ENCODE assay signal across 20 cellular contexts in the genomic region with DNA sequence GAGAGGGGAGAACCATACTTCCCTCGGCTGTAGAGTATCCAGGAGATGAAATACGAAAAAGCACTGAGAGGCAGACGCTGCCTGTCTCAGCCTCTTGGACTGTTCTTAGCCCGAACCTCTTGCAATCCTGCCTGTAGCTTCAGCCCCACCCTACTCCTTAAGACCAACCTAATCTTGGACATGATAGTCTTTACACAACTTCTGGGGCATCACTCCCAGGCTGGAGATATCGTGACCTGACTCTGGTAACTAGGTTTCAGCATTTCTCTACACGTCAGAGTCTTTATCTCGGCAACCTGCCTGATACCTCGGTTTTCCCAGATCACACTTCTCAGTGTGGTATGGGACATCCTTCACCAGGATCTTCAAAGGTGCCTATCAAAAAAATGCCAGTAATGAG.
A peak's percentile ranks its signal among the peaks of the same experiment; 100 is the strongest.
DNase-seq lines count a peak whose midpoint lies in the region; ATAC-seq lines count a peak whose summit lies in the region.
"Had no signal": no experiment of that assay in that cellular context is flagged by ENCODE, and none has a peak within 500 bp of the region (broad histone marks: within the 10 kb centered on the region; RNA-seq: fewer than 3 reads in every experiment).

No MANE protein-coding gene starts in this region.

- peaks cover 6% of the 10 kb centered on the region for H3K27me3 Mint-ChIP-seq in CD4-positive, CD25-positive, alpha-beta regulatory T cell
- no peaks in the 10 kb centered on the region for H3K27me3 Mint-ChIP-seq in central memory CD8-positive, alpha-beta T cell
- no peaks in the 10 kb centered on the region for H3K27me3 Mint-ChIP-seq in naive thymus-derived CD4-positive, alpha-beta T cell

- H3K79me1 ChIP-seq in trophoblast cell (ENCODE audit: low read length), result no peaks in the 10 kb centered on the region

- no peak overlapping the region for H2BK12ac ChIP-seq in trophoblast cell (ENCODE audit: low read length)

- H3K27ac ChIP-seq in BLaER1, result 0 out of 2 replicates have a peak overlapping the region, but pooled peaks have one; percentile 1
- no peak overlapping the region for H3K27ac ChIP-seq in CD4-positive, CD25-positive, alpha-beta regulatory T cell (ENCODE audit: insufficient read depth, low read length, poor library complexity, severe bottlenecking)
- no peak overlapping the region for H3K27ac ChIP-seq in naive thymus-derived CD4-positive, alpha-beta T cell (ENCODE audit: low read depth, low read length)
- H3K27ac ChIP-seq in trophoblast cell (ENCODE audit: low read depth, low read length), result no peak overlapping the region

- no peaks in the 10 kb centered on the region for H3K27me3 ChIP-seq in BLaER1
- no peaks in the 10 kb centered on the region for H3K27me3 ChIP-seq in CD4-positive, CD25-positive, alpha-beta regulatory T cell (ENCODE audit: control insufficient read depth, insufficient read depth, low read length)
- no peaks in the 10 kb centered on the region for H3K27me3 ChIP-seq in naive thymus-derived CD4-positive, alpha-beta T cell (ENCODE audit: control insufficient read depth in 2 of 2, insufficient read depth in 2 of 2, low read length in 2 of 2)
- no peaks in the 10 kb centered on the region for H3K27me3 ChIP-seq in trophoblast cell (ENCODE audit: insufficient read depth, low read length)

- no peaks in the 10 kb centered on the region for H4K20me1 ChIP-seq in BLaER1

- H3K9me3 ChIP-seq in BLaER1, result peaks cover 50% of the 10 kb centered on the region
- H3K9me3 ChIP-seq in CD4-positive, CD25-positive, alpha-beta regulatory T cell (ENCODE audit: control insufficient read depth in 2 of 2, low read length in 2 of 2), result no peaks in the 10 kb centered on the region
- no peaks in the 10 kb centered on the region for H3K9me3 ChIP-seq in naive thymus-derived CD4-positive, alpha-beta T cell (ENCODE audit: control insufficient read depth in 2 of 3, low read length in 3 of 3)
- no peaks in the 10 kb centered on the region for H3K9me3 ChIP-seq in trophoblast cell (ENCODE audit: insufficient read depth, low read depth, low read length)

- H3K36me3 ChIP-seq in BLaER1 (peaks cover 7% of the 10 kb centered on the region; the same call in 1 of the 2 replicates), trophoblast cell (ENCODE audit: control insufficient read depth in 1 of 2, insufficient read depth in 2 of 2, low read length in 2 of 2) (no peaks in the 10 kb centered on the region)
- H3K36me3 ChIP-seq in CD4-positive, CD25-positive, alpha-beta regulatory T cell (ENCODE audit: control insufficient read depth, insufficient read depth, low read length), result no peaks in the 10 kb centered on the region
- no peaks in the 10 kb centered on the region for H3K36me3 ChIP-seq in naive thymus-derived CD4-positive, alpha-beta T cell (ENCODE audit: control insufficient read depth in 2 of 3, insufficient read depth in 3 of 3, low read length in 3 of 3)

- H3K79me2 ChIP-seq in trophoblast cell (ENCODE audit: control insufficient read depth, insufficient read depth, low read length, poor library complexity), result no peaks in the 10 kb centered on the region

- H3K9me3 Mint-ChIP-seq in CD4-positive, CD25-positive, alpha-beta regulatory T cell, result peaks cover 0 to 6% (median 0%) of the 10 kb centered on the region in 7 donors
- no peaks in the 10 kb centered on the region for H3K9me3 Mint-ChIP-seq in central memory CD8-positive, alpha-beta T cell
- peaks cover 0 to 11% (median 3%) of the 10 kb centered on the region in 11 donors for H3K9me3 Mint-ChIP-seq in naive thymus-derived CD4-positive, alpha-beta T cell
- H3K9me3 Mint-ChIP-seq: GM23338 had no signal

- no peak overlapping the region for H3K4me3 ChIP-seq in BLaER1
- H3K4me3 ChIP-seq in CD4-positive, CD25-positive, alpha-beta regulatory T cell (ENCODE audit: low read depth, low read length), result no peak overlapping the region
- no peak overlapping the region for H3K4me3 ChIP-seq in naive thymus-derived CD4-positive, alpha-beta T cell (ENCODE audit: low read length)
- no peak overlapping the region for H3K4me3 ChIP-seq in trophoblast cell (ENCODE audit: low read depth, low read length)
- H3K4me3 ChIP-seq: GM23338 had no signal

- no peak overlapping the region for H4K12ac ChIP-seq in trophoblast cell (ENCODE audit: low read depth, low read length)

- no CpG with 5 or more reads among the region's 8 CpGs for WGBS in trophoblast cell (ENCODE audit: extremely low coverage, insufficient coverage, insufficient read length)

- H3K4me1 Mint-ChIP-seq in CD4-positive, CD25-positive, alpha-beta regulatory T cell, result peaks cover 6 to 30% (median 19%) of the 10 kb centered on the region in 4 donors
- H3K4me1 Mint-ChIP-seq in central memory CD8-positive, alpha-beta T cell, result peaks cover 26% of the 10 kb centered on the region
- peaks cover 20 to 47% (median 38%) of the 10 kb centered on the region in 7 donors for H3K4me1 Mint-ChIP-seq in naive thymus-derived CD4-positive, alpha-beta T cell

- no peak overlapping the region for H2BK5ac ChIP-seq in trophoblast cell (ENCODE audit: low read depth, low read length, poor library complexity)

- H3K4me1 ChIP-seq in BLaER1 (peaks cover 65% of the 10 kb centered on the region), trophoblast cell (ENCODE audit: control insufficient read depth in 1 of 2, insufficient read depth in 2 of 2, low read length in 2 of 2) (no peaks in the 10 kb centered on the region)
- peaks cover 15% of the 10 kb centered on the region for H3K4me1 ChIP-seq in CD4-positive, CD25-positive, alpha-beta regulatory T cell (ENCODE audit: control insufficient read depth, insufficient read depth, low read length, poor library complexity, severe bottlenecking)
- H3K4me1 ChIP-seq in naive thymus-derived CD4-positive, alpha-beta T cell (ENCODE audit: control insufficient read depth in 2 of 2, insufficient read depth in 2 of 2, low read length in 2 of 2), result peaks cover 19 to 29% of the 10 kb centered on the region in 2 donors

- ATAC-seq in CD4-positive, CD25-positive, alpha-beta regulatory T cell (ENCODE audit: low read depth in 2 of 2), result no peak
- no peak for ATAC-seq in central memory CD8-positive, alpha-beta T cell (replicated peaks; ENCODE audit: extremely low read depth, poor library complexity, severe bottlenecking)
- ATAC-seq in naive thymus-derived CD4-positive, alpha-beta T cell, result no peak
- no peak for ATAC-seq in HG02759 (IDR thresholded peaks at IDR 0.05; ENCODE audit: unreplicated experiment)
- ATAC-seq: GM23338, HCT116, PC-3 had no signal

- no peak overlapping the region for H3K4me3 Mint-ChIP-seq in CD4-positive, CD25-positive, alpha-beta regulatory T cell
- no peak overlapping the region for H3K4me3 Mint-ChIP-seq in central memory CD8-positive, alpha-beta T cell
- peak overlapping the region in 8 of 10 donors; percentile 14 to 80 (median 38) for H3K4me3 Mint-ChIP-seq in naive thymus-derived CD4-positive, alpha-beta T cell
- H3K4me3 Mint-ChIP-seq: GM23338 had no signal

- H2BK120ac ChIP-seq in trophoblast cell (ENCODE audit: insufficient read depth, low read length, poor library complexity), result no peak overlapping the region

- no peak for DNase-seq in CD4-positive, CD25-positive, alpha-beta regulatory T cell
- DNase-seq in central memory CD8-positive, alpha-beta T cell (ENCODE audit: low spot score in 2 of 2), result no peak
- no peak for DNase-seq in naive thymus-derived CD4-positive, alpha-beta T cell
- DNase-seq in trophoblast cell, result no peak
- DNase-seq in glomerular visceral epithelial cell (ENCODE audit: extremely low spot score), result no peak
- DNase-seq: ACHN, DMS153, GF-D8, NCI-H1694 treated with DMSO at 0.1 percent for 48 hours, NCI-H2107, NCI-H2227 treated with DMSO at 0.1 percent for 48 hours, NCI-H524, NCI-H82, PC-3, RPMI8226, SHP77 treated with DMSO at 0.1 percent for 48 hours had no signal

- H3K18ac ChIP-seq in trophoblast cell (ENCODE audit: low read length), result no peak overlapping the region

- H3K36me3 Mint-ChIP-seq in CD4-positive, CD25-positive, alpha-beta regulatory T cell, result no peaks in the 10 kb centered on the region
- H3K36me3 Mint-ChIP-seq in central memory CD8-positive, alpha-beta T cell (ENCODE audit: insufficient read depth), result no peaks in the 10 kb centered on the region
- peaks cover 0 to 6% (median 3%) of the 10 kb centered on the region in 5 donors for H3K36me3 Mint-ChIP-seq in naive thymus-derived CD4-positive, alpha-beta T cell

- H3K4ac ChIP-seq in trophoblast cell (ENCODE audit: low read depth, low read length), result no peak overlapping the region

- H3K23ac ChIP-seq in trophoblast cell (ENCODE audit: low read length), result no peak overlapping the region

- POLR2A ChIA-PET in naive thymus-derived CD4-positive, alpha-beta T cell (lab: Charles Lee), result interaction anchor here (0.6 kb wide), 1 partner anchor 76 kb away, joined by 3 read pairs; no protein-coding TSS in a partner anchor

- no peak overlapping the region for H2AFZ ChIP-seq in trophoblast cell (ENCODE audit: insufficient read depth, low read length, poor library complexity)
- H2AFZ ChIP-seq: GM23338 had no signal

- H3K27ac Mint-ChIP-seq in CD4-positive, CD25-positive, alpha-beta regulatory T cell, result peak overlapping the region in 2 of 3 donors; percentile 51 to 77
- H3K27ac Mint-ChIP-seq in central memory CD8-positive, alpha-beta T cell (ENCODE audit: low read depth), result peak overlapping the region; percentile 69
- peak overlapping the region in 8 of 9 donors; percentile 60 to 93 (median 86) for H3K27ac Mint-ChIP-seq in naive thymus-derived CD4-positive, alpha-beta T cell
- H3K27ac Mint-ChIP-seq: GM23338 had no signal

- no peak overlapping the region for H2AK5ac ChIP-seq in trophoblast cell (ENCODE audit: low read length)

- no peak overlapping the region for H3K9ac ChIP-seq in BLaER1
- no peak overlapping the region for H3K9ac ChIP-seq in trophoblast cell (ENCODE audit: low read length)

- H3K14ac ChIP-seq in trophoblast cell (ENCODE audit: low read length), result no peak overlapping the region

- H4K91ac ChIP-seq in trophoblast cell (ENCODE audit: low read depth, low read length), result no peak overlapping the region

- CTCF ChIA-PET in naive thymus-derived CD4-positive, alpha-beta T cell (lab: Charles Lee), result no interaction called here

- H3K4me2 ChIP-seq in BLaER1 (no peak overlapping the region), trophoblast cell (ENCODE audit: low read length) (no peak overlapping the region)
- H3K4me2 ChIP-seq: GM23338 had no signal

- intact Hi-C loops in naive thymus-derived CD4-positive, alpha-beta T cell (cut with micrococcal nuclease), result loop anchor here in 1 of 2 donors (10.0 kb wide), 1 partner anchor 581 kb away; no protein-coding TSS in a partner anchor

- no peak overlapping the region for H4K8ac ChIP-seq in trophoblast cell (ENCODE audit: low read depth, low read length)

Comparison
In these comparisons a context has a peak if more than half of its experiments do, and no peak if none do; other contexts are left out.
1. H3K4me3 Mint-ChIP-seq: peak in naive thymus-derived CD4-positive, alpha-beta T cell (8 of 10); none in CD4-positive, CD25-positive, alpha-beta regulatory T cell (0 of 4) and central memory CD8-positive, alpha-beta T cell (single experiment).
2. Peak in every context shown above with its lines, with median percentiles within 50 percentile points of each other: H3K27ac Mint-ChIP-seq.